ENCODE assay signal across 25 cellular contexts in genomic region chr13:112204376-112204775, GRCh38.
DNase-seq lines count a peak whose midpoint lies in the region; ATAC-seq and TF ChIP-seq lines count a peak whose summit lies in the region.
"Had no signal": no experiment of that assay in that cellular context is flagged by ENCODE, and none has a peak within 500 bp of the region (broad histone marks: within the 10 kb centered on the region; RNA-seq: fewer than 3 reads in every experiment).

No MANE protein-coding gene starts in this region.

- 37 to 47% (median 43%) methylated on average over 16 of the region's 16 CpGs for WGBS in heart left ventricle, 4 donors
- 35% methylated on average over 16 of the region's 16 CpGs for WGBS in heart right ventricle, 2 donors
- WGBS in body of pancreas, 2 donors = 26 to 32% methylated on average over 16 of the region's 16 CpGs

- H3K4me1 Mint-ChIP-seq in stimulated activated effector memory CD8-positive, alpha-beta T cell treated with anti-CD3 and anti-CD28 coated beads, Interleukin-12 subunit alpha, Interleukin-12 subunit beta, amount 100 ng/mL, for 72 hours = peaks cover 9% of the 10 kb centered on the region

- H3K9me3 Mint-ChIP-seq in stimulated activated effector memory CD8-positive, alpha-beta T cell treated with anti-CD3 and anti-CD28 coated beads, Interleukin-12 subunit alpha, Interleukin-12 subunit beta, amount 100 ng/mL, for 72 hours = no peaks in the 10 kb centered on the region
- H3K9me3 Mint-ChIP-seq: activated CD4-positive, alpha-beta T cell treated with anti-CD3 and anti-CD28 coated beads, Interleukin-2, amount 10 ng/mL, durations not matched to agents 24 days and 14 days; CD8-positive, alpha-beta T cell; stimulated activated naive CD8-positive, alpha-beta T cell treated with anti-CD3 and anti-CD28 coated beads, Interleukin-15, Interleukin-2, amounts not matched to agents 100 ng/mL and 50 ng/mL, for 24 hours had no signal

- no peak for DNase-seq in heart left ventricle
- DNase-seq in heart right ventricle = no peak
- no peak for DNase-seq in body of pancreas
- no peak for DNase-seq in lower lobe of right lung
- DNase-seq in HT-29 (ENCODE audit: low spot score) = no peak
- DNase-seq in NCI-H2029 (lab: John Stamatoyannopoulos, UW) = no peak
- no peak for DNase-seq in stimulated activated effector memory CD8-positive, alpha-beta T cell treated with anti-CD3 and anti-CD28 coated beads, Interleukin-12 subunit alpha, Interleukin-12 subunit beta, amount 100 ng/mL, for 72 hours (ENCODE audit: low spot score in 2 of 2)
- DNase-seq: activated CD4-positive, alpha-beta T cell treated with anti-CD3 and anti-CD28 coated beads, Interleukin-2, amount 10 ng/mL, durations not matched to agents 24 days and 14 days; activated effector memory CD4-positive, alpha-beta T cell treated with anti-CD3 and anti-CD28 coated beads, Interleukin-2, amount 50 U/mL, for 16 hours; activated T-cell treated with anti-CD3 and anti-CD28 coated beads, Interleukin-2, amount 50 U/mL, for 1 hour; CD8-positive, alpha-beta T cell; cerebellar nuclear complex; DMS 273 treated with DMSO at 0.1 percent for 48 hours; dorsolateral prefrontal cortex; EL; erythroblast; HCEC 1CT; head of caudate nucleus; left colon; NCI-H69; occipital lobe had no signal

- TF ChIP-seq POLR2A in heart left ventricle (IDR thresholded peaks at IDR 0.05) (no peak), body of pancreas (IDR thresholded peaks at IDR 0.05) (no peak)

- no peaks in the 10 kb centered on the region for H3K36me3 Mint-ChIP-seq in stimulated activated effector memory CD8-positive, alpha-beta T cell treated with anti-CD3 and anti-CD28 coated beads, Interleukin-12 subunit alpha, Interleukin-12 subunit beta, amount 100 ng/mL, for 72 hours
- H3K36me3 Mint-ChIP-seq: CD8-positive, alpha-beta T cell had no signal

- H3K36me3 ChIP-seq in heart left ventricle (no peaks in the 10 kb centered on the region), heart right ventricle (no peaks in the 10 kb centered on the region), body of pancreas (replicated peaks in 1 of 2; ENCODE audit: insufficient read depth in 1 of 2, low read depth in 2 of 2) (no peaks in the 10 kb centered on the region), lower lobe of right lung (no peaks in the 10 kb centered on the region)

- H3K4me3 ChIP-seq in heart left ventricle = peak overlapping the region in 3 of 12 donors; percentile 13 to 17 (median 15)
- H3K4me3 ChIP-seq in heart right ventricle = peak overlapping the region in 3 of 10 donors; percentile 17 to 23 (median 21)
- no peak overlapping the region for H3K4me3 ChIP-seq in body of pancreas
- peak overlapping the region; percentile 27 for H3K4me3 ChIP-seq in lower lobe of right lung

- no peaks in the 10 kb centered on the region for H3K9me3 ChIP-seq in heart left ventricle
- H3K9me3 ChIP-seq in heart right ventricle = no peaks in the 10 kb centered on the region
- no peaks in the 10 kb centered on the region for H3K9me3 ChIP-seq in body of pancreas
- H3K9me3 ChIP-seq in lower lobe of right lung = no peaks in the 10 kb centered on the region

- H3K27me3 ChIP-seq in heart left ventricle = peaks cover 0 to 70% (median 22%) of the 10 kb centered on the region in 9 donors
- H3K27me3 ChIP-seq in heart right ventricle = peaks cover 0 to 88% (median 71%) of the 10 kb centered on the region in 7 donors
- no peaks in the 10 kb centered on the region for H3K27me3 ChIP-seq in body of pancreas
- peaks cover 45% of the 10 kb centered on the region for H3K27me3 ChIP-seq in lower lobe of right lung (ENCODE audit: low read depth)

- H3K27ac Mint-ChIP-seq in stimulated activated effector memory CD8-positive, alpha-beta T cell treated with anti-CD3 and anti-CD28 coated beads, Interleukin-12 subunit alpha, Interleukin-12 subunit beta, amount 100 ng/mL, for 72 hours = no peak overlapping the region
- H3K27ac Mint-ChIP-seq: activated CD4-positive, alpha-beta T cell treated with anti-CD3 and anti-CD28 coated beads, Interleukin-2, amount 10 ng/mL, durations not matched to agents 24 days and 14 days; CD8-positive, alpha-beta T cell; stimulated activated naive CD8-positive, alpha-beta T cell treated with anti-CD3 and anti-CD28 coated beads, Interleukin-15, Interleukin-2, amounts not matched to agents 100 ng/mL and 50 ng/mL, for 24 hours had no signal

- TF ChIP-seq CTCF in heart left ventricle (IDR thresholded peaks at IDR 0.05) = no peak
- TF ChIP-seq CTCF in heart right ventricle (IDR thresholded peaks at IDR 0.05) = no peak
- TF ChIP-seq CTCF in body of pancreas (IDR thresholded peaks at IDR 0.05) = no peak
- TF ChIP-seq CTCF in lower lobe of right lung (IDR thresholded peaks at IDR 0.05) = no peak

- ATAC-seq in heart left ventricle = no peak
- no peak for ATAC-seq in heart right ventricle
- ATAC-seq in body of pancreas = peak; percentile 6
- ATAC-seq in lower lobe of right lung = no peak
- no peak for ATAC-seq in GM18868 (IDR thresholded peaks at IDR 0.05; ENCODE audit: unreplicated experiment)
- no peak for ATAC-seq in stimulated activated effector memory CD8-positive, alpha-beta T cell treated with anti-CD3 and anti-CD28 coated beads, Interleukin-12 subunit alpha, Interleukin-12 subunit beta, amount 100 ng/mL, for 72 hours
- ATAC-seq: CD8-positive, alpha-beta T cell had no signal

- H3K4me1 ChIP-seq in heart left ventricle (peaks cover 0 to 17% (median 2%) of the 10 kb centered on the region in 12 donors), heart right ventricle (peaks cover 0 to 21% (median 8%) of the 10 kb centered on the region in 9 donors), body of pancreas (peaks cover 4% of the 10 kb centered on the region), lower lobe of right lung (peaks cover 5% of the 10 kb centered on the region)

- intact Hi-C loops in heart left ventricle (cut with DNase I) = no loop called here
- intact Hi-C loops in heart right ventricle (cut with DNase I) = no loop called here
- intact Hi-C loops in body of pancreas (cut with DNase I) = no loop called here
- intact Hi-C loops in lower lobe of right lung (cut with DNase I) = no loop called here

- no peak overlapping the region for H3K4me3 Mint-ChIP-seq in stimulated activated effector memory CD8-positive, alpha-beta T cell treated with anti-CD3 and anti-CD28 coated beads, Interleukin-12 subunit alpha, Interleukin-12 subunit beta, amount 100 ng/mL, for 72 hours
- H3K4me3 Mint-ChIP-seq: CD8-positive, alpha-beta T cell; stimulated activated naive CD8-positive, alpha-beta T cell treated with anti-CD3 and anti-CD28 coated beads, Interleukin-15, Interleukin-2, amounts not matched to agents 100 ng/mL and 50 ng/mL, for 24 hours had no signal

- H3K27ac ChIP-seq in heart left ventricle (peak overlapping the region in 8 of 12 donors; percentile 25 to 67 (median 50)), heart right ventricle (peak overlapping the region in 5 of 10 donors; percentile 1 to 80 (median 47)), body of pancreas (peak overlapping the region in 3 of 4 donors; percentile 28 to 45 (median 29)), lower lobe of right lung (no peak overlapping the region)
- H3K27ac ChIP-seq: dorsolateral prefrontal cortex, KMS-11, VCaP had no signal
